In the genomic region with DNA sequence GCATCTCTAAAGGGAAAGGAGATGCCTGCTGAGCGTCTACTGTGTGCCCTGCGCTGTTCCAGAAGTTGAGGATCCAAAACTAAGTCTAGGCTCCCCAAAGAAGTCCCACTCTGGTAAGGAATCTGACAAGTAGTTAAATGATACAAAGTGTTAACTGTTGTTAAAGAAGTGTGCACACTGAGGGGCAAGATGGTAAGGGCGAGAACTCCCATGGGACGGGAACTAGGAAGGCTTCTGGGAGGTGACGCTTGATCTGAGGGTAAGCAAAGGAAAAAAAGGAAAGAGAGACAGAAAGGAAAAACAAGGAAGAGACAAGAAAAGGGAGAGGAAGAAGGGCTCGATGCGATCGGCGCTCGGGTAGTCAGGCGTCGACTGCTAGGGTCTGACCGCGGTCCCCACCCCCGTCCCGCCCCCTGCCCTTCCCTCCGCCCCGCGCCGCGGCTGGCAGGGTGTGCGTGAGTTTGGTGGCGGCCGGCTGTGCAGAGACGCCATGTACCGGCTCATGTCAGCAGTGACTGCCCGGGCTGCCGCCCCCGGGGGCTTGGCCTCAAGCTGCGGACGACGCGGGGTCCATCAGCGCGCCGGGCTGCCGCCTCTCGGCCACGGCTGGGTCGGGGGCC, we compare ENCODE assay signal across 1 cellular context.
TF ChIP-seq lines count a peak whose summit lies in the region.

Gene LACTB (plus strand): TSS at position 480 of the 620 bp plus-strand sequence. CDS start 11 bp downstream, at position 491.

TF ChIP-seq in HepG2, 621 proteins besides CTCF, POLR2A, EP300 and RAD21 (continued from another document and continues in another):
- peak; percentile 74; the same call in 1 of the 2 replicates for TF ChIP-seq SAP130 (CRISPR knock-in tag; IDR thresholded peaks at IDR 0.05; ENCODE audit: low read depth)
- no peak for TF ChIP-seq ZNF776 (CRISPR knock-in tag; IDR thresholded peaks at IDR 0.05)
- TF ChIP-seq XBP1 (CRISPR knock-in tag; IDR thresholded peaks at IDR 0.05): no peak
- TF ChIP-seq ZNF839 (CRISPR knock-in tag; IDR thresholded peaks at IDR 0.05; ENCODE audit: borderline replicate concordance): no peak
- peak; percentile 55; the same call in 1 of the 2 replicates for TF ChIP-seq PHF20 (CRISPR knock-in tag; IDR thresholded peaks at IDR 0.05)
- TF ChIP-seq, protein P1, sequence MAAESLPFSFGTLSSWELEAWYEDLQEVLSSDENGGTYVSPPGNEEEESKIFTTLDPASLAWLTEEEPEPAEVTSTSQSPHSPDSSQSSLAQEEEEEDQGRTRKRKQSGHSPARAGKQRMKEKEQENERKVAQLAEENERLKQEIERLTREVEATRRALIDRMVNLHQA (CRISPR knock-in tag; IDR thresholded peaks at IDR 0.05): no peak
- TF ChIP-seq, protein P2, sequence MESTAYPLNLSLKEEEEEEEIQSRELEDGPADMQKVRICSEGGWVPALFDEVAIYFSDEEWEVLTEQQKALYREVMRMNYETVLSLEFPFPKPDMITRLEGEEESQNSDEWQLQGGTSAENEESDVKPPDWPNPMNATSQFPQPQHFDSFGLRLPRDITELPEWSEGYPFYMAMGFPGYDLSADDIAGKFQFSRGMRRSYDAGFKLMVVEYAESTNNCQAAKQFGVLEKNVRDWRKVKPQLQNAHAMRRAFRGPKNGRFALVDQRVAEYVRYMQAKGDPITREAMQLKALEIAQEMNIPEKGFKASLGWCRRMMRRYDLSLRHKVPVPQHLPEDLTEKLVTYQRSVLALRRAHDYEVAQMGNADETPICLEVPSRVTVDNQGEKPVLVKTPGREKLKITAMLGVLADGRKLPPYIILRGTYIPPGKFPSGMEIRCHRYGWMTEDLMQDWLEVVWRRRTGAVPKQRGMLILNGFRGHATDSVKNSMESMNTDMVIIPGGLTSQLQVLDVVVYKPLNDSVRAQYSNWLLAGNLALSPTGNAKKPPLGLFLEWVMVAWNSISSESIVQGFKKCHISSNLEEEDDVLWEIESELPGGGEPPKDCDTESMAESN (CRISPR knock-in tag; conservative IDR thresholded peaks at IDR 0.05): peak; percentile 54; the same call in 1 of the 2 replicates
- TF ChIP-seq, protein P3, sequence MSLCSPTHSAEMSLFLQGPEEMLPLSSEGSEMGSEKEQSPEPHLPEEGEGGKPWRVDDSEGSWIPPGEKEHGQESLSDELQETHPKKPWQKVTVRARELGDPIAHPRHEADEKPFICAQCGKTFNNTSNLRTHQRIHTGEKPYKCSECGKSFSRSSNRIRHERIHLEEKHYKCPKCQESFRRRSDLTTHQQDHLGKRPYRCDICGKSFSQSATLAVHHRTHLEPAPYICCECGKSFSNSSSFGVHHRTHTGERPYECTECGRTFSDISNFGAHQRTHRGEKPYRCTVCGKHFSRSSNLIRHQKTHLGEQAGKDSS (CRISPR knock-in tag; IDR thresholded peaks at IDR 0.05; ENCODE audit: borderline replicate concordance, low read depth): no peak
- peak; percentile 58 for TF ChIP-seq XRCC5 (optimal IDR thresholded peaks at IDR 0.05; ENCODE audit: low read length)
- 0 out of 2 replicates have a peak, but pooled peaks have one; percentile 45 for TF ChIP-seq CAMTA2 (CRISPR knock-in tag; IDR thresholded peaks at IDR 0.05; ENCODE audit: borderline replicate concordance)
- no peak for TF ChIP-seq ZNF225 (CRISPR knock-in tag; IDR thresholded peaks at IDR 0.05)
- TF ChIP-seq MTA1 (CRISPR knock-in tag; IDR thresholded peaks at IDR 0.05; ENCODE audit: borderline replicate concordance): no peak
- TF ChIP-seq CSRNP1 (CRISPR knock-in tag; IDR thresholded peaks at IDR 0.05): no peak
- no peak for TF ChIP-seq DR1 (CRISPR knock-in tag; IDR thresholded peaks at IDR 0.05)
- TF ChIP-seq ZNF230 (CRISPR knock-in tag; IDR thresholded peaks at IDR 0.05): no peak
- peak; percentile 55 for TF ChIP-seq POLR2AphosphoS5 (IDR thresholded peaks at IDR 0.05; ENCODE audit: low read depth, low read length)
- no peak for TF ChIP-seq MAFF (IDR thresholded peaks at IDR 0.05; ENCODE audit: low read depth, low read length)
- TF ChIP-seq ZC3H4 (CRISPR knock-in tag; IDR thresholded peaks at IDR 0.05; ENCODE audit: borderline replicate concordance): no peak
- TF ChIP-seq, protein P4, sequence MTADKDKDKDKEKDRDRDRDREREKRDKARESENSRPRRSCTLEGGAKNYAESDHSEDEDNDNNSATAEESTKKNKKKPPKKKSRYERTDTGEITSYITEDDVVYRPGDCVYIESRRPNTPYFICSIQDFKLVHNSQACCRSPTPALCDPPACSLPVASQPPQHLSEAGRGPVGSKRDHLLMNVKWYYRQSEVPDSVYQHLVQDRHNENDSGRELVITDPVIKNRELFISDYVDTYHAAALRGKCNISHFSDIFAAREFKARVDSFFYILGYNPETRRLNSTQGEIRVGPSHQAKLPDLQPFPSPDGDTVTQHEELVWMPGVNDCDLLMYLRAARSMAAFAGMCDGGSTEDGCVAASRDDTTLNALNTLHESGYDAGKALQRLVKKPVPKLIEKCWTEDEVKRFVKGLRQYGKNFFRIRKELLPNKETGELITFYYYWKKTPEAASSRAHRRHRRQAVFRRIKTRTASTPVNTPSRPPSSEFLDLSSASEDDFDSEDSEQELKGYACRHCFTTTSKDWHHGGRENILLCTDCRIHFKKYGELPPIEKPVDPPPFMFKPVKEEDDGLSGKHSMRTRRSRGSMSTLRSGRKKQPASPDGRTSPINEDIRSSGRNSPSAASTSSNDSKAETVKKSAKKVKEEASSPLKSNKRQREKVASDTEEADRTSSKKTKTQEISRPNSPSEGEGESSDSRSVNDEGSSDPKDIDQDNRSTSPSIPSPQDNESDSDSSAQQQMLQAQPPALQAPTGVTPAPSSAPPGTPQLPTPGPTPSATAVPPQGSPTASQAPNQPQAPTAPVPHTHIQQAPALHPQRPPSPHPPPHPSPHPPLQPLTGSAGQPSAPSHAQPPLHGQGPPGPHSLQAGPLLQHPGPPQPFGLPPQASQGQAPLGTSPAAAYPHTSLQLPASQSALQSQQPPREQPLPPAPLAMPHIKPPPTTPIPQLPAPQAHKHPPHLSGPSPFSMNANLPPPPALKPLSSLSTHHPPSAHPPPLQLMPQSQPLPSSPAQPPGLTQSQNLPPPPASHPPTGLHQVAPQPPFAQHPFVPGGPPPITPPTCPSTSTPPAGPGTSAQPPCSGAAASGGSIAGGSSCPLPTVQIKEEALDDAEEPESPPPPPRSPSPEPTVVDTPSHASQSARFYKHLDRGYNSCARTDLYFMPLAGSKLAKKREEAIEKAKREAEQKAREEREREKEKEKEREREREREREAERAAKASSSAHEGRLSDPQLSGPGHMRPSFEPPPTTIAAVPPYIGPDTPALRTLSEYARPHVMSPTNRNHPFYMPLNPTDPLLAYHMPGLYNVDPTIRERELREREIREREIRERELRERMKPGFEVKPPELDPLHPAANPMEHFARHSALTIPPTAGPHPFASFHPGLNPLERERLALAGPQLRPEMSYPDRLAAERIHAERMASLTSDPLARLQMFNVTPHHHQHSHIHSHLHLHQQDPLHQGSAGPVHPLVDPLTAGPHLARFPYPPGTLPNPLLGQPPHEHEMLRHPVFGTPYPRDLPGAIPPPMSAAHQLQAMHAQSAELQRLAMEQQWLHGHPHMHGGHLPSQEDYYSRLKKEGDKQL (CRISPR knock-in tag; IDR thresholded peaks at IDR 0.05; ENCODE audit: low read depth): no peak
- TF ChIP-seq ZNF234 (CRISPR knock-in tag; conservative IDR thresholded peaks at IDR 0.05): no peak
- TF ChIP-seq ZNF704 (CRISPR knock-in tag; IDR thresholded peaks at IDR 0.05; ENCODE audit: borderline replicate concordance): no peak
- TF ChIP-seq, protein P5, sequence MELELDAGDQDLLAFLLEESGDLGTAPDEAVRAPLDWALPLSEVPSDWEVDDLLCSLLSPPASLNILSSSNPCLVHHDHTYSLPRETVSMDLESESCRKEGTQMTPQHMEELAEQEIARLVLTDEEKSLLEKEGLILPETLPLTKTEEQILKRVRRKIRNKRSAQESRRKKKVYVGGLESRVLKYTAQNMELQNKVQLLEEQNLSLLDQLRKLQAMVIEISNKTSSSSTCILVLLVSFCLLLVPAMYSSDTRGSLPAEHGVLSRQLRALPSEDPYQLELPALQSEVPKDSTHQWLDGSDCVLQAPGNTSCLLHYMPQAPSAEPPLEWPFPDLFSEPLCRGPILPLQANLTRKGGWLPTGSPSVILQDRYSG (CRISPR knock-in tag; IDR thresholded peaks at IDR 0.05): no peak
- no peak for TF ChIP-seq SOX13 (IDR thresholded peaks at IDR 0.05)
- TF ChIP-seq SOX13 (CRISPR knock-in tag; conservative IDR thresholded peaks at IDR 0.05 in 1 of 2, IDR thresholded peaks at IDR 0.05 in 1 of 2): peak in 1 of 2 experiments; percentile 48; a peak in 2 of 4 replicates
- no peak for TF ChIP-seq ZNF614 (CRISPR knock-in tag; IDR thresholded peaks at IDR 0.05; ENCODE audit: borderline replicate concordance)
- TF ChIP-seq YY1 (IDR thresholded peaks at IDR 0.05; ENCODE audit: insufficient read depth, insufficient replicate concordance, low read depth, low read length): peak; percentile 71
- TF ChIP-seq ZNF329 (CRISPR knock-in tag; IDR thresholded peaks at IDR 0.05; ENCODE audit: low read depth): no peak
- TF ChIP-seq ZMYM2 (CRISPR knock-in tag; IDR thresholded peaks at IDR 0.05): no peak
- 0 out of 2 replicates have a peak, but pooled peaks have one; percentile 26 for TF ChIP-seq NFKB2 (CRISPR knock-in tag; IDR thresholded peaks at IDR 0.05; ENCODE audit: borderline replicate concordance)
- no peak for TF ChIP-seq CEBPG (CRISPR knock-in tag; IDR thresholded peaks at IDR 0.05)
- TF ChIP-seq ZBTB7A (CRISPR knock-in tag; IDR thresholded peaks at IDR 0.05): no peak
- TF ChIP-seq ZNF407 (CRISPR knock-in tag; IDR thresholded peaks at IDR 0.05; ENCODE audit: not compliant biosample characterization): no peak
- no peak for TF ChIP-seq PAWR (CRISPR knock-in tag; IDR thresholded peaks at IDR 0.05; ENCODE audit: borderline replicate concordance)
- no peak for TF ChIP-seq SMARCE1 (IDR thresholded peaks at IDR 0.05; ENCODE audit: borderline replicate concordance)
- no peak for TF ChIP-seq IKZF1 (IDR thresholded peaks at IDR 0.05)
- peak; percentile 32 for TF ChIP-seq BRCA1 (CRISPR knock-in tag; IDR thresholded peaks at IDR 0.05)
- no peak for TF ChIP-seq FOXP1 (IDR thresholded peaks at IDR 0.05)
- no peak for TF ChIP-seq FOXP1 (CRISPR knock-in tag; IDR thresholded peaks at IDR 0.05)
- TF ChIP-seq ZNF816 (CRISPR knock-in tag; IDR thresholded peaks at IDR 0.05; ENCODE audit: borderline replicate concordance): 0 out of 2 replicates have a peak, but pooled peaks have one; percentile 39
